In genomic region chr11:63671322-63672155, GRCh38 we compare ENCODE assay signal across 8 cellular contexts. TPM values are rescaled to one million over a fixed set of nuclear protein-coding genes. Genes with fewer than 3 reads are reported as not detected.
DNase-seq lines count a peak whose midpoint lies in the region; ATAC-seq lines count a peak whose summit lies in the region.

TSS of gene ATL3 (minus strand) at chr11:63671376. CDS start at chr11:63671335, 41 bp downstream.

- H3K27ac ChIP-seq in BLaER1 = peak within 1 kb of the TSS; percentile 93

- peaks cover 40% of the 10 kb centered on the region for H3K4me1 ChIP-seq in BLaER1

- H3K9me3 ChIP-seq in BLaER1 = no peaks in the 10 kb centered on the region

- no peaks in the 10 kb centered on the region for H3K27me3 ChIP-seq in BLaER1

- H3K36me3 ChIP-seq in BLaER1 = peaks cover 16% of the 10 kb centered on the region

- H3K9ac ChIP-seq in BLaER1 = peak within 1 kb of the TSS; percentile 95

- DNase-seq in NCI-H526 (lab: John Stamatoyannopoulos, UW) (peak; percentile 95 to 99), dedifferentiated amniotic fluid mesenchymal stem cell (ENCODE audit: extremely low spot score) (peak; percentile 94), left lobe of liver (ENCODE audit: low spot score) (peak; percentile 99)
- peak; percentile 88 to 91 for DNase-seq in activated CD4-positive, alpha-beta T cell treated with anti-CD3 and anti-CD28 coated beads, Interleukin-2, amount 50 U/mL, for 24 hours (ENCODE audit: low read depth in 1 of 2, low spot score in 1 of 2)
- peak; percentile 94 to 96 for DNase-seq in stimulated activated CD4-positive, alpha-beta T cell treated with anti-CD3 and anti-CD28 coated beads, Interleukin-2, amount 100 ng/mL, for 24 hours

- H3K4me3 ChIP-seq in BLaER1 = peak within 1 kb of the TSS; percentile 85

- H3K4me2 ChIP-seq in BLaER1 = peak within 1 kb of the TSS; percentile 87

- ATAC-seq in GM19328 (IDR thresholded peaks at IDR 0.05; ENCODE audit: unreplicated experiment) (peak; percentile 90), HG03469 (IDR thresholded peaks at IDR 0.05; ENCODE audit: unreplicated experiment) (peak; percentile 78), left lobe of liver (peak; percentile 91)

- H4K20me1 ChIP-seq in BLaER1 = peaks cover 40% of the 10 kb centered on the region

RNA-seq across cellular contexts. Expression of gene ATL3, which starts in this region (rescaled TPM):
- 29.8 TPM for total RNA-seq in left lobe of liver

Comparison
In these comparisons a context has a peak if more than half of its experiments do, and no peak if none do; other contexts are left out.
1. Peak in every context shown above with its lines: DNase-seq, ATAC-seq, H3K4me3 ChIP-seq and H3K27ac ChIP-seq.